Comparison of ENCODE assay signal across 1 cellular context in the genomic region with DNA sequence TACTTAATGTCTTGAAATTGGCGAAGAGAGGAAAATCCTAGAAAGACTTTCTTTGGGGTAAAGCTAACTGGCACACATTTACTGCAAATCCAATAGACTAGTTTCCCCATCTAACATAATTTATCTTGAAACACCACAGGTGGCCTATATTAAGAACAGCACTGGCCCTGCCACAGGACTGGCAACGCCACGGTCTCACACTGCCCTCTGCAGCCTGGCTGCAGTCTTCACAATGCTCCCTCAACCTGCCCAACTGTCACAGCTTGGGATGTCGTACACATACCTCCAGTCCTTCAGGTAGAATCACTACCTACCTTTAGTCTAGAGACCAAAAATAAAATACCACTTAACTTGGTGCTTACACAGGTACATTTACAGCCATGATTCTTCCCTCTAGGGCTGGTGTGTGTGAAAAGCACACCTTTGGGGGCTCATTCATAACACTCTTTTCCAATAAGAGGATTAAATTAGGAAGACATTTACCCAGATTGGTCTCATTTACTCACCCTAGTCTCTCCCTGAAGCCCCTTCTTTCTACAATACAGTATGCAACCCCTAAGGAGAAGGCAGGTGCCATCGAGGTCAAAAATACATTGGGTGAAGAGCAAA.
TF ChIP-seq lines count a peak whose summit lies in the region.

No MANE protein-coding gene starts in this region.

TF ChIP-seq in SK-N-SH, 30 proteins besides CTCF, POLR2A, EP300 and RAD21 (continued from another document):
- TF ChIP-seq TAF1 (IDR thresholded peaks at IDR 0.05; ENCODE audit: borderline replicate concordance, low read depth, low read length) (no peak), NRF1 (IDR thresholded peaks at IDR 0.05; ENCODE audit: low read depth, low read length) (no peak), FOXJ3 (CRISPR knock-in tag; IDR thresholded peaks at IDR 0.05) (no peak), USF1 (IDR thresholded peaks at IDR 0.05; ENCODE audit: borderline replicate concordance, low read depth) (no peak), SMC3 (IDR thresholded peaks at IDR 0.05; ENCODE audit: low read depth, low read length) (peak; percentile 99), FOSL2 (IDR thresholded peaks at IDR 0.05; ENCODE audit: borderline replicate concordance, low read depth) (no peak), POLR2AphosphoS5 (IDR thresholded peaks at IDR 0.05; ENCODE audit: low read depth, low read length) (peak; percentile 43; the same call in 1 of the 2 replicates)
- TF ChIP-seq, protein P1, sequence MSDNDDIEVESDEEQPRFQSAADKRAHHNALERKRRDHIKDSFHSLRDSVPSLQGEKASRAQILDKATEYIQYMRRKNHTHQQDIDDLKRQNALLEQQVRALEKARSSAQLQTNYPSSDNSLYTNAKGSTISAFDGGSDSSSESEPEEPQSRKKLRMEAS (IDR thresholded peaks at IDR 0.05; ENCODE audit: low read depth) = no peak
